ENCODE assay signal across 21 cellular contexts in genomic region chr5:89711526-89711925, GRCh38.
"Had no signal": no experiment of that assay in that cellular context is flagged by ENCODE, and none has a peak within 500 bp of the region (broad histone marks: within the 10 kb centered on the region; RNA-seq: fewer than 3 reads in every experiment).

No MANE protein-coding gene starts in this region.

- H3K4me3 ChIP-seq: SJSA1, SK-N-MC had no signal

- H3K36me3 ChIP-seq: SJSA1 had no signal

- H3K9me3 ChIP-seq: SJSA1 had no signal

- FAIRE-seq: RCC 7860 had no signal

- DNase-seq: IMR-90, Kasumi-1, KG1, MM.1S, NCI-H1092 treated with DMSO at 0.1 percent for 48 hours, NCI-H1417, NCI-H1436 treated with DMSO at 0.1 percent for 48 hours, NCI-H1694 treated with DMSO at 0.1 percent for 48 hours, NCI-H1930, NCI-H2081, NCI-H2107, NCI-H2227 treated with DMSO at 0.1 percent for 48 hours, NCI-H524, NCI-H526 treated with DMSO at 0.1 percent for 48 hours, NCI-H748 treated with DMSO at 0.1 percent for 48 hours, Right ventricle myocardium superior, RPMI8226, SIG-M5 had no signal

- H3K27ac ChIP-seq: SJSA1, SK-N-MC had no signal

- H3K4me1 ChIP-seq: SJSA1 had no signal

- H3K27me3 ChIP-seq: SJSA1 had no signal
